ENCODE assay signal across 25 cellular contexts in genomic region chr7:108808556-108808955, GRCh38.
A peak's percentile ranks its signal among the peaks of the same experiment; 100 is the strongest.
DNase-seq lines count a peak whose midpoint lies in the region; ATAC-seq and TF ChIP-seq lines count a peak whose summit lies in the region.
"Had no signal": no experiment of that assay in that cellular context is flagged by ENCODE, and none has a peak within 500 bp of the region (broad histone marks: within the 10 kb centered on the region; RNA-seq: fewer than 3 reads in every experiment).

No MANE protein-coding gene starts in this region.

- H3K36me3 ChIP-seq in left lung: no peaks in the 10 kb centered on the region
- H3K36me3 ChIP-seq: BE2C, BLaER1 had no signal

- peak; percentile 20 for DNase-seq in ACHN
- DNase-seq in epithelial cell of proximal tubule (ENCODE audit: low read depth): peak; percentile 46
- DNase-seq in kidney glomerular epithelial cell (lab: John Stamatoyannopoulos, UW): peak; percentile 51
- DNase-seq in renal cortical epithelial cell (ENCODE audit: low read depth): peak; percentile 48
- no peak for DNase-seq in activated T-cell treated with anti-CD3 and anti-CD28 coated beads, Interleukin-2, amount 50 U/mL, for 1 hour
- DNase-seq in left lung: no peak
- DNase-seq in MV-4-11 (lab: John Stamatoyannopoulos, UW): no peak
- DNase-seq in dedifferentiated amniotic fluid mesenchymal stem cell (ENCODE audit: extremely low spot score): no peak
- DNase-seq: BE2C; C1 segment of cervical spinal cord; CD4-positive, alpha-beta memory T cell; CD4-positive, CD25-positive, alpha-beta regulatory T cell; CD8-positive, alpha-beta memory T cell; COR-L47; DMS 273 treated with DMSO at 0.1 percent for 48 hours; DMS153; DMS53; DMS79; DND-41; EL; GDM1 had no signal

- in situ Hi-C loops in ACHN (cut with HindIII; ENCODE audit: low pct_ligation_motif_present, low pct_unique_long_range_greater_than_20kb, low sequenced_read_pairs): no loop called here

- TF ChIP-seq CTCF in epithelial cell of proximal tubule (conservative IDR thresholded peaks at IDR 0.05; ENCODE audit: low read depth, low read length) (no peak), left lung (IDR thresholded peaks at IDR 0.05) (no peak)

- no peak overlapping the region for H3K27ac ChIP-seq in left lung
- H3K27ac ChIP-seq: 22Rv1, A549, BLaER1 had no signal

- H3K4me3 ChIP-seq in epithelial cell of proximal tubule (ENCODE audit: low read depth, low read length): no peak overlapping the region
- H3K4me3 ChIP-seq in left lung: no peak overlapping the region
- H3K4me3 ChIP-seq: A549, BLaER1, GM12878 had no signal

- no peaks in the 10 kb centered on the region for H3K4me1 ChIP-seq in left lung
- H3K4me1 ChIP-seq: A549, BE2C had no signal

- H3K27me3 ChIP-seq in left lung: no peaks in the 10 kb centered on the region
- H3K27me3 ChIP-seq: BE2C, BLaER1 had no signal

- peaks cover 0 to under 1% of the 10 kb centered on the region in 2 donors for H3K9me3 ChIP-seq in left lung
- H3K9me3 ChIP-seq: A549, BE2C, BLaER1 had no signal

- no peak for ATAC-seq in left lung
- ATAC-seq: A549, GM12878 had no signal

- intact Hi-C loops in left lung (cut with DNase I): no loop called here

Comparison
In these comparisons a context has a peak if more than half of its experiments do, and no peak if none do; other contexts are left out.
1. DNase-seq: peak in ACHN (single experiment), epithelial cell of proximal tubule (single experiment), kidney glomerular epithelial cell (single experiment) and renal cortical epithelial cell (single experiment); none in activated T-cell treated with anti-CD3 and anti-CD28 coated beads, Interleukin-2, amount 50 U/mL, for 1 hour (single experiment), left lung (0 of 2), MV-4-11 (single experiment) and dedifferentiated amniotic fluid mesenchymal stem cell (single experiment).